21 cellular contexts compared by ENCODE assay signal in genomic region chr3:69729350-69729919, GRCh38. TPM values are rescaled to one million over a fixed set of nuclear protein-coding genes. Genes with fewer than 3 reads are reported as not detected.
"Had no signal": no experiment of that assay in that cellular context is flagged by ENCODE, and none has a peak within 500 bp of the region (broad histone marks: within the 10 kb centered on the region; RNA-seq: fewer than 3 reads in every experiment).

No MANE protein-coding gene starts in this region.

- H3K9me3 Mint-ChIP-seq: dendritic cell treated with granulocyte-macrophage colony-stimulating factor and Interleukin-4, amounts not matched to agents 40 ng/mL and 50 ng/mL, for 4 days; effector memory CD8-positive, alpha-beta T cell; naive thymus-derived CD8-positive, alpha-beta T cell; stimulated activated naive B cell treated with anti-CD40 and anti-IgM and Interleukin-4, amounts not matched to agents 10 μg/mL and 1 μg/mL and 100 μg/mL, for 72 hours; stimulated activated naive CD8-positive, alpha-beta T cell treated with anti-CD3 and anti-CD28 coated beads, Interleukin-15, amount 100 ng/mL, for 72 hours had no signal

- FAIRE-seq: endothelial cell of umbilical vein had no signal

- DNase-seq: effector memory CD8-positive, alpha-beta T cell; erythroblast; foreskin keratinocyte; head of caudate nucleus; hippocampal formation; kidney glomerular epithelial cell; mammary epithelial cell; mucosa of descending colon; naive thymus-derived CD8-positive, alpha-beta T cell; posterior cingulate gyrus; sigmoid colon; stimulated activated CD4-positive, alpha-beta T cell treated with anti-CD3 and anti-CD28 coated beads, Interleukin-2, amount 100 ng/mL, for 24 hours; stimulated activated CD4-positive, alpha-beta T cell treated with anti-CD3 and anti-CD28 coated beads, Interleukin-4, amount 100 ng/mL, for 4 hours; stimulated activated naive B cell treated with anti-CD40 and anti-IgM and Interleukin-4, amounts not matched to agents 10 μg/mL and 1 μg/mL and 100 μg/mL, for 72 hours; stimulated activated naive CD8-positive, alpha-beta T cell treated with anti-CD3 and anti-CD28 coated beads, Interleukin-15, amount 100 ng/mL, for 72 hours; testis had no signal

- H3K4me1 ChIP-seq: sigmoid colon, testis, tibial nerve had no signal

- H3K36me3 Mint-ChIP-seq: naive thymus-derived CD8-positive, alpha-beta T cell; stimulated activated naive B cell treated with anti-CD40 and anti-IgM and Interleukin-4, amounts not matched to agents 10 μg/mL and 1 μg/mL and 100 μg/mL, for 72 hours had no signal

- H3K36me3 ChIP-seq: sigmoid colon, tibial nerve had no signal

- H3K27ac ChIP-seq: foreskin keratinocyte, sigmoid colon, skin epidermis, testis, tibial nerve had no signal

- H3K4me3 ChIP-seq: mucosa of descending colon, sigmoid colon, skin epidermis, testis, tibial nerve had no signal

- ATAC-seq: effector memory CD8-positive, alpha-beta T cell; foreskin keratinocyte; mucosa of descending colon; naive thymus-derived CD8-positive, alpha-beta T cell; stimulated activated naive B cell treated with anti-CD40 and anti-IgM and Interleukin-4, amounts not matched to agents 10 μg/mL and 1 μg/mL and 100 μg/mL, for 72 hours; stimulated activated naive CD8-positive, alpha-beta T cell treated with anti-CD3 and anti-CD28 coated beads, Interleukin-15, amount 100 ng/mL, for 72 hours had no signal

- H3K4me1 Mint-ChIP-seq: naive thymus-derived CD8-positive, alpha-beta T cell; stimulated activated naive B cell treated with anti-CD40 and anti-IgM and Interleukin-4, amounts not matched to agents 10 μg/mL and 1 μg/mL and 100 μg/mL, for 72 hours; stimulated activated naive CD8-positive, alpha-beta T cell treated with anti-CD3 and anti-CD28 coated beads, Interleukin-15, amount 100 ng/mL, for 72 hours had no signal

- H3K4me3 Mint-ChIP-seq: dendritic cell treated with granulocyte-macrophage colony-stimulating factor and Interleukin-4, amounts not matched to agents 40 ng/mL and 50 ng/mL, for 4 days; effector memory CD8-positive, alpha-beta T cell; naive thymus-derived CD8-positive, alpha-beta T cell; stimulated activated naive B cell treated with anti-CD40 and anti-IgM and Interleukin-4, amounts not matched to agents 10 μg/mL and 1 μg/mL and 100 μg/mL, for 72 hours; stimulated activated naive CD8-positive, alpha-beta T cell treated with anti-CD3 and anti-CD28 coated beads, Interleukin-15, amount 100 ng/mL, for 72 hours had no signal

- H3K27ac Mint-ChIP-seq: dendritic cell treated with granulocyte-macrophage colony-stimulating factor and Interleukin-4, amounts not matched to agents 40 ng/mL and 50 ng/mL, for 4 days; effector memory CD8-positive, alpha-beta T cell; naive thymus-derived CD8-positive, alpha-beta T cell; stimulated activated naive B cell treated with anti-CD40 and anti-IgM and Interleukin-4, amounts not matched to agents 10 μg/mL and 1 μg/mL and 100 μg/mL, for 72 hours; stimulated activated naive CD8-positive, alpha-beta T cell treated with anti-CD3 and anti-CD28 coated beads, Interleukin-15, amount 100 ng/mL, for 72 hours had no signal

- H3K27me3 Mint-ChIP-seq: effector memory CD8-positive, alpha-beta T cell; stimulated activated naive CD8-positive, alpha-beta T cell treated with anti-CD3 and anti-CD28 coated beads, Interleukin-15, amount 100 ng/mL, for 72 hours had no signal

- H3K9me3 ChIP-seq: mucosa of descending colon, sigmoid colon, testis, tibial nerve had no signal

- H3K27me3 ChIP-seq: sigmoid colon, testis, tibial nerve had no signal

RNA-seq across cellular contexts. Expression of gene MITF, which starts 9.8 kb away (rescaled TPM):
- polyA plus RNA-seq: naive thymus-derived CD8-positive, alpha-beta T cell; neural cell had no signal
